In genomic region chr15:68672781-68673205, GRCh38 we compare ENCODE assay signal across 11 cellular contexts.
DNase-seq lines count a peak whose midpoint lies in the region; ATAC-seq and TF ChIP-seq lines count a peak whose summit lies in the region.
"Had no signal": no experiment of that assay in that cellular context is flagged by ENCODE, and none has a peak within 500 bp of the region (broad histone marks: within the 10 kb centered on the region; RNA-seq: fewer than 3 reads in every experiment).

No MANE protein-coding gene starts in this region.

- peaks cover 2 to 4% (median 4%) of the 10 kb centered on the region in 3 donors for H3K4me1 Mint-ChIP-seq in CD8-positive, alpha-beta memory T cell

- 82% methylated on average over 4 of the region's 4 CpGs for WGBS in heart right ventricle, 2 donors
- 82% methylated on average over 4 of the region's 4 CpGs for WGBS in right cardiac atrium

- H3K27me3 ChIP-seq in heart right ventricle (no peaks in the 10 kb centered on the region), right cardiac atrium (ENCODE audit: control insufficient read depth, insufficient read depth) (no peaks in the 10 kb centered on the region), upper lobe of right lung (no peaks in the 10 kb centered on the region)
- H3K27me3 ChIP-seq in CD8-positive, alpha-beta memory T cell (ENCODE audit: insufficient read depth, low read length, poor library complexity, severe bottlenecking) = no peaks in the 10 kb centered on the region
- H3K27me3 ChIP-seq: testis had no signal

- intact Hi-C loops in heart right ventricle (cut with DNase I) (loop anchor here (2.0 to 10.0 kb wide), 8 partner anchors 80 to 420 kb away; partner anchors contain the start of gene CORO2B (in 7 of the 10)), right cardiac atrium (cut with DNase I) (loop anchor here in 3 of 4 donors (5.0 to 10.0 kb wide), 3 partner anchors 100 to 202 kb away; no protein-coding TSS in a partner anchor), upper lobe of right lung (cut with DNase I) (no loop called here)

- no peaks in the 10 kb centered on the region for H3K9me3 Mint-ChIP-seq in CD8-positive, alpha-beta memory T cell
- H3K9me3 Mint-ChIP-seq: activated naive CD8-positive, alpha-beta T cell treated with anti-CD3 and anti-CD28 coated beads, Interleukin-2, amount 50 U/mL, for 24 hours had no signal

- ATAC-seq in heart right ventricle (peak in 1 of 8 donors; percentile 29), right cardiac atrium (no peak), upper lobe of right lung (no peak), GM21825 (IDR thresholded peaks at IDR 0.05; ENCODE audit: unreplicated experiment) (no peak)
- ATAC-seq: activated naive CD8-positive, alpha-beta T cell treated with anti-CD3 and anti-CD28 coated beads, Interleukin-2, amount 50 U/mL, for 24 hours had no signal

- TF ChIP-seq CTCF in heart right ventricle (IDR thresholded peaks at IDR 0.05) (peak in 5 of 9 donors; percentile 11 to 32 (median 24)), foreskin fibroblast (IDR thresholded peaks at IDR 0.05; ENCODE audit: low read depth, low read length) (peak; percentile 7), upper lobe of right lung (IDR thresholded peaks at IDR 0.05) (peak; percentile 7)

- POLR2A ChIA-PET in CD8-positive, alpha-beta memory T cell (lab: Charles Lee) = no interaction called here

- H3K4me1 ChIP-seq in heart right ventricle = peaks cover 4 to 28% (median 23%) of the 10 kb centered on the region in 9 donors
- H3K4me1 ChIP-seq in right cardiac atrium (ENCODE audit: control insufficient read depth, insufficient read depth, low read length) = peaks cover 3% of the 10 kb centered on the region
- peaks cover 7% of the 10 kb centered on the region for H3K4me1 ChIP-seq in upper lobe of right lung
- H3K4me1 ChIP-seq in CD8-positive, alpha-beta memory T cell (ENCODE audit: insufficient read depth, low read length) = no peaks in the 10 kb centered on the region

- DNase-seq in heart right ventricle = no peak
- no peak for DNase-seq in right cardiac atrium
- peak; percentile 24 for DNase-seq in NCI-H82 treated with DMSO at 0.1 percent for 48 hours (lab: John Stamatoyannopoulos, UW; ENCODE audit: unreplicated experiment)
- DNase-seq in foreskin fibroblast = peak; percentile 25 to 68
- peak; percentile 43 for DNase-seq in upper lobe of right lung
- no peak for DNase-seq in GM03348 (ENCODE audit: low spot score)
- DNase-seq in CD8-positive, alpha-beta memory T cell = no peak
- DNase-seq: activated CD4-positive, alpha-beta T cell treated with anti-CD3 and anti-CD28 coated beads, Interleukin-2, amount 50 U/mL, for 48 hours; activated naive CD8-positive, alpha-beta T cell treated with anti-CD3 and anti-CD28 coated beads, Interleukin-2, amount 50 U/mL, for 24 hours; testis had no signal

- H3K4me3 ChIP-seq in heart right ventricle = no peak overlapping the region
- H3K4me3 ChIP-seq in right cardiac atrium (ENCODE audit: low read length) = no peak overlapping the region
- no peak overlapping the region for H3K4me3 ChIP-seq in foreskin fibroblast (ENCODE audit: low read depth in 1 of 2, low read length in 2 of 2)
- H3K4me3 ChIP-seq in upper lobe of right lung = no peak overlapping the region
- no peak overlapping the region for H3K4me3 ChIP-seq in CD8-positive, alpha-beta memory T cell (ENCODE audit: low read length)
- H3K4me3 ChIP-seq: testis had no signal

- H3K9me3 ChIP-seq in heart right ventricle (peaks cover 0 to 7% (median 0%) of the 10 kb centered on the region in 11 donors), right cardiac atrium (ENCODE audit: control insufficient read depth, low read length) (no peaks in the 10 kb centered on the region), upper lobe of right lung (no peaks in the 10 kb centered on the region)
- no peaks in the 10 kb centered on the region for H3K9me3 ChIP-seq in CD8-positive, alpha-beta memory T cell (ENCODE audit: low read length)
- H3K9me3 ChIP-seq: testis had no signal

- H3K27me3 Mint-ChIP-seq in CD8-positive, alpha-beta memory T cell = peaks cover 22 to 43% of the 10 kb centered on the region in 2 donors

- no peak overlapping the region for H3K27ac Mint-ChIP-seq in CD8-positive, alpha-beta memory T cell
- H3K27ac Mint-ChIP-seq: activated naive CD8-positive, alpha-beta T cell treated with anti-CD3 and anti-CD28 coated beads, Interleukin-2, amount 50 U/mL, for 24 hours had no signal

- CTCF ChIA-PET in CD8-positive, alpha-beta memory T cell (lab: Charles Lee) = interaction anchor here (1.5 kb wide), 1 partner anchor 32 kb away, joined by 4 read pairs; no protein-coding TSS in a partner anchor

- H3K36me3 Mint-ChIP-seq in CD8-positive, alpha-beta memory T cell = no peaks in the 10 kb centered on the region

- no peak overlapping the region for H3K4me3 Mint-ChIP-seq in CD8-positive, alpha-beta memory T cell
- H3K4me3 Mint-ChIP-seq: activated naive CD8-positive, alpha-beta T cell treated with anti-CD3 and anti-CD28 coated beads, Interleukin-2, amount 50 U/mL, for 24 hours had no signal

- H3K27ac ChIP-seq in heart right ventricle (no peak overlapping the region), right cardiac atrium (ENCODE audit: low read length) (no peak overlapping the region), upper lobe of right lung (no peak overlapping the region)
- H3K27ac ChIP-seq in CD8-positive, alpha-beta memory T cell (ENCODE audit: low read depth, low read length) = no peak overlapping the region
- H3K27ac ChIP-seq: testis had no signal

- H3K36me3 ChIP-seq in heart right ventricle = no peaks in the 10 kb centered on the region
- no peaks in the 10 kb centered on the region for H3K36me3 ChIP-seq in upper lobe of right lung
- no peaks in the 10 kb centered on the region for H3K36me3 ChIP-seq in CD8-positive, alpha-beta memory T cell (ENCODE audit: insufficient read depth, low read length)

Comparison
In these comparisons a context has a peak if more than half of its experiments do, and no peak if none do; other contexts are left out.
1. DNase-seq: peak in NCI-H82 treated with DMSO at 0.1 percent for 48 hours (single experiment), foreskin fibroblast (2 of 2) and upper lobe of right lung (single experiment); none in heart right ventricle (0 of 2), right cardiac atrium (0 of 3), GM03348 (single experiment) and CD8-positive, alpha-beta memory T cell (0 of 5).
2. Peak in every context shown above with its lines, with median percentiles within 50 percentile points of each other: CTCF ChIP-seq.